Comparison of ENCODE assay signal across 27 cellular contexts in genomic region chr5:98964621-98965020, GRCh38. TPM values are rescaled to one million over a fixed set of nuclear protein-coding genes. Genes with fewer than 3 reads are reported as not detected.
A peak's percentile ranks its signal among the peaks of the same experiment; 100 is the strongest.
DNase-seq lines count a peak whose midpoint lies in the region; ATAC-seq, FAIRE-seq and TF ChIP-seq lines count a peak whose summit lies in the region.
"Had no signal": no experiment of that assay in that cellular context is flagged by ENCODE, and none has a peak within 500 bp of the region (broad histone marks: within the 10 kb centered on the region; RNA-seq: fewer than 3 reads in every experiment).

No MANE protein-coding gene starts in this region.

- H3K4me3 Mint-ChIP-seq in neural progenitor cell, result no peak overlapping the region
- no peak overlapping the region for H3K4me3 Mint-ChIP-seq in glutamatergic neuron (ENCODE audit: unreplicated experiment)
- H3K4me3 Mint-ChIP-seq: CD14-positive monocyte; CD4-positive, alpha-beta T cell had no signal

- H3K4me2 ChIP-seq in K562 (ENCODE audit: insufficient read depth, low read length), result no peak overlapping the region
- H3K4me2 ChIP-seq in neural progenitor cell, result no peak overlapping the region
- H3K4me2 ChIP-seq: A549; BLaER1 treated with 17β-estradiol and CSF1 and Interleukin-3, amounts not matched to agents 10 nM and 100 nM had no signal

- POLR2A ChIA-PET in K562 (lab: Yijun Ruan, JAX), result no interaction called here
- POLR2A ChIA-PET in GM10248 (lab: Yijun Ruan, JAX), result no interaction called here

- H3K36me3 ChIP-seq in K562 (ENCODE audit: control insufficient read depth, insufficient read depth, low read length), result no peaks in the 10 kb centered on the region; the same call in 2 of the 3 replicates
- H3K36me3 ChIP-seq in neural progenitor cell, result peaks cover 14% of the 10 kb centered on the region
- H3K36me3 ChIP-seq: BE2C; BLaER1 treated with 17β-estradiol and CSF1 and Interleukin-3, amounts not matched to agents 10 nM and 100 nM had no signal

- TF ChIP-seq RAD21 in K562 (CRISPR knock-in tag; conservative IDR thresholded peaks at IDR 0.05 in 1 of 2, IDR thresholded peaks at IDR 0.05 in 1 of 2), result no peak

- BruUV-seq in K562 (replicated peaks; lab: Mats Ljungman, UMichigan), result no TSS peak

- H3K4me1 ChIP-seq in K562 (replicated peaks in 1 of 2; ENCODE audit: control insufficient read depth in 2 of 2, insufficient read depth in 2 of 2, low read length in 2 of 2) (peaks cover 9 to 27% of the 10 kb centered on the region in 2 experiments), neural progenitor cell (peaks cover 36% of the 10 kb centered on the region)
- H3K4me1 ChIP-seq: A549; BE2C; BLaER1 treated with 17β-estradiol and CSF1 and Interleukin-3, amounts not matched to agents 10 nM and 100 nM had no signal

- no peaks in the 10 kb centered on the region; the same call in 2 of the 3 replicates for H3K79me2 ChIP-seq in K562 (ENCODE audit: control insufficient read depth, insufficient read depth, low read length)
- no peaks in the 10 kb centered on the region for H3K79me2 ChIP-seq in neural progenitor cell (ENCODE audit: low read depth)

- H3K4me1 Mint-ChIP-seq in neural progenitor cell (peaks cover 20% of the 10 kb centered on the region), glutamatergic neuron (ENCODE audit: low read depth, unreplicated experiment) (no peaks in the 10 kb centered on the region)

- CTCF ChIA-PET in K562 (lab: Yijun Ruan, JAX; ENCODE audit: low intra/inter-chr PET ratio) (no interaction called here), GM10248 (lab: Yijun Ruan, JAX) (no interaction called here)

- peak; percentile 9 for FAIRE-seq in GM12891 (lab: Jason Lieb, UNC)
- FAIRE-seq in K562 (lab: Jason Lieb, UNC), result no peak
- FAIRE-seq: A549, GM19239, H1 had no signal

- TF ChIP-seq EP300 in K562 (IDR thresholded peaks at IDR 0.05; ENCODE audit: low read length), result no peak

- H4K20me1 ChIP-seq in K562 (replicated peaks; ENCODE audit: control insufficient read depth, insufficient read depth, low read length) (no peaks in the 10 kb centered on the region), neural progenitor cell (ENCODE audit: low read depth) (no peaks in the 10 kb centered on the region)
- H4K20me1 ChIP-seq: BLaER1 treated with 17β-estradiol and CSF1 and Interleukin-3, amounts not matched to agents 10 nM and 100 nM had no signal

- peaks cover 21% of the 10 kb centered on the region for H3K9me3 Mint-ChIP-seq in neural progenitor cell
- no peaks in the 10 kb centered on the region for H3K9me3 Mint-ChIP-seq in glutamatergic neuron (ENCODE audit: unreplicated experiment)
- H3K9me3 Mint-ChIP-seq: CD4-positive, alpha-beta T cell; CD8-positive, alpha-beta memory T cell had no signal

- TF ChIP-seq POLR2A in GM12891 (IDR thresholded peaks at IDR 0.05; ENCODE audit: low read depth, low read length) (no peak), K562 (conservative IDR thresholded peaks at IDR 0.05) (no peak)

- H3K27me3 Mint-ChIP-seq in neural progenitor cell (ENCODE audit: insufficient read depth, low read depth) (peaks cover 2% of the 10 kb centered on the region), glutamatergic neuron (ENCODE audit: unreplicated experiment) (no peaks in the 10 kb centered on the region)
- H3K27me3 Mint-ChIP-seq: CD4-positive, alpha-beta T cell had no signal

- H3K4me3 ChIP-seq in K562, result no peak overlapping the region
- H3K4me3 ChIP-seq in neural progenitor cell, result no peak overlapping the region
- H3K4me3 ChIP-seq: A549; BLaER1 treated with 17β-estradiol and CSF1 and Interleukin-3, amounts not matched to agents 10 nM and 100 nM; GM23248 had no signal

- peaks cover 47% of the 10 kb centered on the region for H3F3A ChIP-seq in neural progenitor cell (ENCODE audit: low read depth)

- no peaks in the 10 kb centered on the region for H3K9me1 ChIP-seq in K562 (ENCODE audit: control insufficient read depth, insufficient read depth, low read length)

- H2AFZ ChIP-seq in K562 (ENCODE audit: low read depth, low read length) (peak overlapping the region; percentile 5; the same call in 1 of the 2 replicates), neural progenitor cell (replicated peaks) (no peak overlapping the region)
- H2AFZ ChIP-seq: GM23248 had no signal

- intact Hi-C loops in K562 (cut with micrococcal nuclease) (loop anchor here (5.0 kb wide), 1 partner anchor 57 kb away; no protein-coding TSS in a partner anchor), posterior vena cava (cut with DNase I) (loop anchor here in 1 of 2 donors (5.0 kb wide), 1 partner anchor 53 kb away; no protein-coding TSS in a partner anchor)

- H3K9me3 ChIP-seq in K562 (replicated peaks; ENCODE audit: control insufficient read depth, insufficient read depth, low read depth, low read length) (0 out of 2 replicates have a peak, but pooled peaks cover 2% of the 10 kb centered on the region), neural progenitor cell (ENCODE audit: low read depth) (peaks cover 6% of the 10 kb centered on the region)
- H3K9me3 ChIP-seq: A549, BE2C had no signal

- peaks cover 10% of the 10 kb centered on the region for H3K36me3 Mint-ChIP-seq in neural progenitor cell
- no peaks in the 10 kb centered on the region for H3K36me3 Mint-ChIP-seq in glutamatergic neuron (ENCODE audit: unreplicated experiment)

- in situ Hi-C loops in K562 (cut with MboI), result no loop called here

- no peak overlapping the region for H3K27ac ChIP-seq in K562 (ENCODE audit: extremely low read depth, low read depth, low read length)
- H3K27ac ChIP-seq in neural progenitor cell, result no peak overlapping the region
- H3K27ac ChIP-seq: A549; BLaER1 treated with 17β-estradiol and CSF1 and Interleukin-3, amounts not matched to agents 10 nM and 100 nM; GM23248 had no signal

- DNase-seq in GM12891 (ENCODE audit: insufficient read length, low spot score), result no peak
- DNase-seq in NCI-H69 (lab: John Stamatoyannopoulos, UW), result peak; percentile 35
- no peak for DNase-seq in K562 (ENCODE audit: extremely low read depth in 1 of 4, low spot score in 3 of 4)
- no peak for DNase-seq in neural progenitor cell (ENCODE audit: low spot score)
- no peak for DNase-seq in glutamatergic neuron
- DNase-seq in GM10248 (ENCODE audit: extremely low spot score), result no peak
- DNase-seq in NCI-H345 (lab: John Stamatoyannopoulos, UW), result no peak
- no peak for DNase-seq in posterior vena cava (ENCODE audit: low spot score)
- DNase-seq: 8988T; ACHN; AML-193; BE2C; Calu3; CD4-positive, alpha-beta T cell; COR-L47; DMS53; DMS79 treated with DMSO at 0.1 percent for 48 hours; GF-D8; GM23248; H7; HCEC 1CT had no signal

- no peak for ATAC-seq in K562
- ATAC-seq: A549 had no signal

- peak overlapping the region; percentile 84 for H3K27ac Mint-ChIP-seq in neural progenitor cell
- no peak overlapping the region for H3K27ac Mint-ChIP-seq in glutamatergic neuron (ENCODE audit: unreplicated experiment)
- H3K27ac Mint-ChIP-seq: CD4-positive, alpha-beta T cell had no signal

- H3K9ac ChIP-seq in K562 (ENCODE audit: insufficient read depth in 1 of 2, low read depth in 2 of 2, low read length in 2 of 2), result no peak overlapping the region
- no peak overlapping the region for H3K9ac ChIP-seq in neural progenitor cell
- H3K9ac ChIP-seq: BLaER1 treated with 17β-estradiol and CSF1 and Interleukin-3, amounts not matched to agents 10 nM and 100 nM; GM23248 had no signal

- TF ChIP-seq CTCF in K562 (IDR thresholded peaks at IDR 0.05 in 2 of 3, conservative IDR thresholded peaks at IDR 0.05 in 1 of 3; ENCODE audit: insufficient read depth in 2 of 3, low read depth in 1 of 3, low read length in 3 of 3) (no peak), neural progenitor cell (IDR thresholded peaks at IDR 0.05) (no peak), glutamatergic neuron (IDR thresholded peaks at IDR 0.05; ENCODE audit: partially characterized antibody, unreplicated experiment) (no peak), GM10248 (IDR thresholded peaks at IDR 0.05; ENCODE audit: control extremely low read depth, extremely low read depth, low read depth, missing control alignments) (no peak)

- H3K27me3 ChIP-seq in K562 (ENCODE audit: control insufficient read depth in 2 of 2, insufficient read depth in 2 of 2, low read length in 2 of 2) (no peaks in the 10 kb centered on the region), neural progenitor cell (no peaks in the 10 kb centered on the region)
- H3K27me3 ChIP-seq: BE2C; BLaER1 treated with 17β-estradiol and CSF1 and Interleukin-3, amounts not matched to agents 10 nM and 100 nM had no signal

TF ChIP-seq in GM12891, 5 proteins besides CTCF, POLR2A, EP300 and RAD21 (continues in another document):
- TF ChIP-seq SPI1 (IDR thresholded peaks at IDR 0.05; ENCODE audit: low read depth, low read length) (no peak), PAX5 (IDR thresholded peaks at IDR 0.05; ENCODE audit: insufficient read depth, low read length, severe bottlenecking) (no peak), POU2F2 (IDR thresholded peaks at IDR 0.05; ENCODE audit: low read depth, low read length) (no peak), POLR2AphosphoS5 (IDR thresholded peaks at IDR 0.05; ENCODE audit: low read depth, low read length) (no peak)

TF ChIP-seq in K562, 482 proteins besides CTCF, POLR2A, EP300 and RAD21:
- no peak for TF ChIP-seq SUPT5H (IDR thresholded peaks at IDR 0.05)
- TF ChIP-seq KLF13 (tag; IDR thresholded peaks at IDR 0.05; ENCODE audit: borderline replicate concordance, low read depth), result no peak

RNA-seq across cellular contexts. Expression of gene CHD1, which starts 35.8 kb away (rescaled TPM):
- polyA plus RNA-seq in GM12891 (2012; ENCODE audit: low read depth, missing spikeins), result 17.2 TPM
- total RNA-seq in K562 (2011; cell fraction: chromatin; rRNA removed; ENCODE audit: low replicate concordance), result 44.8 and 254 TPM in 2 replicates
- total RNA-seq in K562 (2011; cell fraction: nucleolus; rRNA removed), result 14.8 and 27.5 TPM in 2 replicates
- 79.9 and 108 TPM in 2 replicates for total RNA-seq in K562 (2011; cell fraction: nucleoplasm; rRNA removed)
- total RNA-seq in K562 (2014; rRNA removed) (55.6 and 58.7 TPM in 2 replicates), K562 (2014; rRNA removed; fragmentation: Illumina TruSeq; extraction: Trizol) (103 and 112 TPM in 2 replicates), K562 (2015; rRNA removed; fragmentation: Illumina TruSeq; extraction: Trizol) (124 and 133 TPM in 2 replicates), K562 (2021) (48.8 and 50.3 TPM in 2 replicates), neural progenitor cell (ENCODE audit: low replicate concordance) (112 and 198 TPM in 2 replicates), glutamatergic neuron (ENCODE audit: unreplicated experiment) (34.2 TPM), posterior vena cava (10 to 100 TPM; 32.3 to 39.9 TPM)
- polyA plus RNA-seq in K562 (2011; rRNA removed) (38.0 and 68.0 TPM in 2 replicates), K562 (2014; fragmentation: Illumina TruSeq; extraction: Trizol) (56.4 and 90.8 TPM in 2 replicates), K562 (2014; fragmentation: Nextera tagmentation; extraction: Ambion mirVana) (10 to 100 TPM; 27.3 to 28.6 TPM), K562 (2014; rRNA removed) (45.3 and 52.6 TPM in 2 replicates)
- 12.8 and 20.8 TPM in 2 replicates for polyA plus RNA-seq in K562 (2011; cell fraction: cytosol; rRNA removed)
- 65.9 and 75.1 TPM in 2 replicates for polyA plus RNA-seq in K562 (2011; cell fraction: nucleus; rRNA removed)
- 24.9 and 26.1 TPM in 2 replicates for polyA plus RNA-seq in K562 (2012)
- 142 and 159 TPM in 2 replicates for polyA minus RNA-seq in K562 (2011; rRNA and poly(A)+ RNA removed)
- polyA minus RNA-seq in K562 (2011; cell fraction: cytosol; rRNA and poly(A)+ RNA removed), result 32.8 and 50.2 TPM in 2 replicates
- polyA minus RNA-seq in K562 (2011; cell fraction: nucleus; rRNA and poly(A)+ RNA removed), result 89.1 and 140 TPM in 2 replicates
